In the genomic region with DNA sequence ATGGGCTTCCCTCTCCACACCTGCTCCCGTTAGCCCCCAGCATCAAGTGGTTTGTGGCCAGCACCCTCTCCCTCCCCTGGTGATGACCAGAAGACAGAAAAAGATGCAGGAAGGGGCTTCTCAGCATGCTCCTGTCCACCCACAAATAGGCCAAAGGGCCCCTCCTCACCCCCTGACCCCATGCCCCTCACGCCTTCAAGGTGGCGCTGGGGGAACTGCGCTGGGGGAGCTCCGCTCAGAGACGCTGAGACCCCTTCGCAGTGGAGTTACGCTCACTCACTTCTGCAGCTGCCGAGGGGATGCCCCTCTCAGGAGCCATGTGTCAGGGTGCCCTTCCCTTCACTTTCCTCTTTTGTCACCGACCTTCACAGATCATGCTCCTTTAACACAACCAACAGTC, we compare ENCODE assay signal across 23 cellular contexts.
"Had no signal": no experiment of that assay in that cellular context is flagged by ENCODE, and none has a peak within 500 bp of the region (broad histone marks: within the 10 kb centered on the region; RNA-seq: fewer than 3 reads in every experiment).

No MANE protein-coding gene starts in this region.

- H3K27ac Mint-ChIP-seq: nephron; stimulated activated memory B cell treated with anti-CD40 and anti-IgM and Interleukin-4, amounts not matched to agents 10 μg/mL and 1 μg/mL and 100 μg/mL, for 72 hours had no signal

- H3K36me3 Mint-ChIP-seq: stimulated activated memory B cell treated with anti-CD40 and anti-IgM and Interleukin-4, amounts not matched to agents 10 μg/mL and 1 μg/mL and 100 μg/mL, for 72 hours had no signal

- H3K4me3 Mint-ChIP-seq: nephron; stimulated activated memory B cell treated with anti-CD40 and anti-IgM and Interleukin-4, amounts not matched to agents 10 μg/mL and 1 μg/mL and 100 μg/mL, for 72 hours had no signal

- H3K4me1 ChIP-seq: foreskin keratinocyte, prostate gland, uterus had no signal

- DNase-seq: cerebellar nuclear complex; effector CD8-positive, alpha-beta T cell; foreskin keratinocyte; heart left ventricle; left ventricle myocardium superior; lower lobe of right lung; nucleus accumbens; stimulated activated CD4-positive, alpha-beta T cell treated with anti-CD3 and anti-CD28 coated beads, Interleukin-4, amount 100 ng/mL, for 4 hours; stimulated activated naive CD8-positive, alpha-beta T cell treated with anti-CD3 and anti-CD28 coated beads, Interleukin-15, Interleukin-2, amounts not matched to agents 100 U/mL and 50 U/mL, for 24 hours; substantia nigra; uterus had no signal

- H3K4me3 ChIP-seq: esophagus muscularis mucosa, gastroesophageal sphincter, heart left ventricle, hepatocyte, lower lobe of right lung, prostate gland, right atrium auricular region, smooth muscle cell, thoracic aorta, tibial nerve, upper lobe of left lung, uterus had no signal

- ATAC-seq: foreskin keratinocyte; gastroesophageal sphincter; heart left ventricle; left ventricle myocardium superior; sciatic nerve; stimulated activated memory B cell treated with anti-CD40 and anti-IgM and Interleukin-4, amounts not matched to agents 10 μg/mL and 1 μg/mL and 100 μg/mL, for 72 hours; stimulated activated naive CD8-positive, alpha-beta T cell treated with anti-CD3 and anti-CD28 coated beads, Interleukin-15, Interleukin-2, amounts not matched to agents 100 U/mL and 50 U/mL, for 24 hours had no signal

- H3K27me3 ChIP-seq: heart left ventricle, right atrium auricular region, tibial nerve, upper lobe of left lung, uterus had no signal

- H3K9me3 ChIP-seq: esophagus muscularis mucosa, gastroesophageal sphincter, heart left ventricle, lower lobe of right lung, prostate gland, right atrium auricular region, thoracic aorta, tibial nerve, upper lobe of left lung, uterus had no signal

- H3K36me3 ChIP-seq: esophagus muscularis mucosa, gastroesophageal sphincter, heart left ventricle, lower lobe of right lung, prostate gland, right atrium auricular region, thoracic aorta, tibial nerve, upper lobe of left lung, uterus had no signal

- H3K27ac ChIP-seq: esophagus muscularis mucosa, foreskin keratinocyte, gastroesophageal sphincter, heart left ventricle, hepatocyte, lower lobe of right lung, prostate gland, right atrium auricular region, thoracic aorta, tibial nerve, upper lobe of left lung, uterus had no signal
